8 cellular contexts compared by ENCODE assay signal in genomic region chr2:19488009-19488691, GRCh38.
DNase-seq lines count a peak whose midpoint lies in the region; ATAC-seq and TF ChIP-seq lines count a peak whose summit lies in the region.

No MANE protein-coding gene starts in this region.

- intact Hi-C loops in posterior cingulate gyrus (cut with DNase I): no loop called here

- TF ChIP-seq CTCF in GM13977 (IDR thresholded peaks at IDR 0.05; ENCODE audit: extremely low read depth, insufficient read depth, missing control alignments): no peak

- DNase-seq in M059J (ENCODE audit: low read depth) (peak; percentile 83), glomerular visceral epithelial cell (ENCODE audit: extremely low spot score) (peak; percentile 48), posterior cingulate gyrus (no peak), anterior cingulate cortex (lab: John Stamatoyannopoulos, UW) (no peak), GM13977 (ENCODE audit: low spot score) (no peak)

- in situ Hi-C loops in GM13977 (cut with MboI; ENCODE audit: low pct_unique_long_range_greater_than_20kb, low sequenced_read_pairs, unreplicated experiment): no loop called here

- ATAC-seq in GM18519 (IDR thresholded peaks at IDR 0.05; ENCODE audit: low FRiP score, unreplicated experiment): peak; percentile 91
- ATAC-seq in HG02571 (IDR thresholded peaks at IDR 0.05; ENCODE audit: unreplicated experiment): peak; percentile 82
- ATAC-seq in GM19324 (IDR thresholded peaks at IDR 0.05; ENCODE audit: low FRiP score, unreplicated experiment): no peak

Comparison
In these comparisons a context has a peak if more than half of its experiments do, and no peak if none do; other contexts are left out.
1. DNase-seq: peak in M059J (single experiment) and glomerular visceral epithelial cell (single experiment); none in posterior cingulate gyrus (0 of 10), anterior cingulate cortex (0 of 58) and GM13977 (single experiment).